ENCODE assay signal across 1 cellular context in the genomic region with DNA sequence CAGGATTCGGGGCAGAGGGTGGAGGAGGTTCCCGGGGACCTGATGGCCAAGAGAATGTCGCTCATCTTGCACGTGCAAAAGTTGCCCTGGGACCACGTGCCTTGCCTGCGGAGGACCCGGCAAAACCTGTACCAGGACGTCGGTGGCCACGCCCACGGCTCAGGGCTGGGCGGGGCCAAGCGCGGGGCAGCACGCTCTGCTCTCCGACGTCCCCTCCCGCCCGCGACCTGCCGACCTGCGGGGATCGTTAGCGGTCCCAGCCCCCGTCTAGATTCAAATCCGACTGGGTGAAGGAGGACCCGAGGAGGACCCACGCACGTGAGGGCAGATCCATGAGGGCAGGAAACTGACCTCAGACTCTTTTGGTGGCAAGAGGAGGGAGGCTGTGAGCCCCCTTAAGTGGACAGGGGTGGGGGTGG.
TF ChIP-seq lines count a peak whose summit lies in the region.

Gene C1orf167, plus strand, starts transcription at position 206 of the 419 bp plus-strand sequence. CDS start 2,208 bp downstream, outside the sequence.

TF ChIP-seq in K562, 482 proteins besides CTCF, POLR2A, EP300 and RAD21 (continued from another document and continues in another):
- TF ChIP-seq, protein P1, sequence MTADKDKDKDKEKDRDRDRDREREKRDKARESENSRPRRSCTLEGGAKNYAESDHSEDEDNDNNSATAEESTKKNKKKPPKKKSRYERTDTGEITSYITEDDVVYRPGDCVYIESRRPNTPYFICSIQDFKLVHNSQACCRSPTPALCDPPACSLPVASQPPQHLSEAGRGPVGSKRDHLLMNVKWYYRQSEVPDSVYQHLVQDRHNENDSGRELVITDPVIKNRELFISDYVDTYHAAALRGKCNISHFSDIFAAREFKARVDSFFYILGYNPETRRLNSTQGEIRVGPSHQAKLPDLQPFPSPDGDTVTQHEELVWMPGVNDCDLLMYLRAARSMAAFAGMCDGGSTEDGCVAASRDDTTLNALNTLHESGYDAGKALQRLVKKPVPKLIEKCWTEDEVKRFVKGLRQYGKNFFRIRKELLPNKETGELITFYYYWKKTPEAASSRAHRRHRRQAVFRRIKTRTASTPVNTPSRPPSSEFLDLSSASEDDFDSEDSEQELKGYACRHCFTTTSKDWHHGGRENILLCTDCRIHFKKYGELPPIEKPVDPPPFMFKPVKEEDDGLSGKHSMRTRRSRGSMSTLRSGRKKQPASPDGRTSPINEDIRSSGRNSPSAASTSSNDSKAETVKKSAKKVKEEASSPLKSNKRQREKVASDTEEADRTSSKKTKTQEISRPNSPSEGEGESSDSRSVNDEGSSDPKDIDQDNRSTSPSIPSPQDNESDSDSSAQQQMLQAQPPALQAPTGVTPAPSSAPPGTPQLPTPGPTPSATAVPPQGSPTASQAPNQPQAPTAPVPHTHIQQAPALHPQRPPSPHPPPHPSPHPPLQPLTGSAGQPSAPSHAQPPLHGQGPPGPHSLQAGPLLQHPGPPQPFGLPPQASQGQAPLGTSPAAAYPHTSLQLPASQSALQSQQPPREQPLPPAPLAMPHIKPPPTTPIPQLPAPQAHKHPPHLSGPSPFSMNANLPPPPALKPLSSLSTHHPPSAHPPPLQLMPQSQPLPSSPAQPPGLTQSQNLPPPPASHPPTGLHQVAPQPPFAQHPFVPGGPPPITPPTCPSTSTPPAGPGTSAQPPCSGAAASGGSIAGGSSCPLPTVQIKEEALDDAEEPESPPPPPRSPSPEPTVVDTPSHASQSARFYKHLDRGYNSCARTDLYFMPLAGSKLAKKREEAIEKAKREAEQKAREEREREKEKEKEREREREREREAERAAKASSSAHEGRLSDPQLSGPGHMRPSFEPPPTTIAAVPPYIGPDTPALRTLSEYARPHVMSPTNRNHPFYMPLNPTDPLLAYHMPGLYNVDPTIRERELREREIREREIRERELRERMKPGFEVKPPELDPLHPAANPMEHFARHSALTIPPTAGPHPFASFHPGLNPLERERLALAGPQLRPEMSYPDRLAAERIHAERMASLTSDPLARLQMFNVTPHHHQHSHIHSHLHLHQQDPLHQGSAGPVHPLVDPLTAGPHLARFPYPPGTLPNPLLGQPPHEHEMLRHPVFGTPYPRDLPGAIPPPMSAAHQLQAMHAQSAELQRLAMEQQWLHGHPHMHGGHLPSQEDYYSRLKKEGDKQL (CRISPR knock-in tag; IDR thresholded peaks at IDR 0.05; ENCODE audit: borderline replicate concordance), result no peak
- TF ChIP-seq, protein P2, sequence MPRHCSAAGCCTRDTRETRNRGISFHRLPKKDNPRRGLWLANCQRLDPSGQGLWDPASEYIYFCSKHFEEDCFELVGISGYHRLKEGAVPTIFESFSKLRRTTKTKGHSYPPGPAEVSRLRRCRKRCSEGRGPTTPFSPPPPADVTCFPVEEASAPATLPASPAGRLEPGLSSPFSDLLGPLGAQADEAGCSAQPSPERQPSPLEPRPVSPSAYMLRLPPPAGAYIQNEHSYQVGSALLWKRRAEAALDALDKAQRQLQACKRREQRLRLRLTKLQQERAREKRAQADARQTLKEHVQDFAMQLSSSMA (CRISPR knock-in tag; IDR thresholded peaks at IDR 0.05), result no peak
- TF ChIP-seq NFE2 (IDR thresholded peaks at IDR 0.05; ENCODE audit: low read depth), result no peak
- no peak for TF ChIP-seq ZNF586 (CRISPR knock-in tag; conservative IDR thresholded peaks at IDR 0.05)
- TF ChIP-seq MED1 (CRISPR knock-in tag; IDR thresholded peaks at IDR 0.05; ENCODE audit: borderline replicate concordance), result no peak
- TF ChIP-seq ZNF121 (CRISPR knock-in tag; conservative IDR thresholded peaks at IDR 0.05), result no peak
- TF ChIP-seq CBX3 (IDR thresholded peaks at IDR 0.05; ENCODE audit: borderline replicate concordance in 1 of 2, low read length in 2 of 2), result peak in 1 of 2 experiments; percentile 29; a peak in 1 of 3 replicates
- TF ChIP-seq HMGN3 (IDR thresholded peaks at IDR 0.05; ENCODE audit: borderline replicate concordance, extremely low read depth, insufficient read length, low read depth, low read length), result peak; percentile 42
- peak; percentile 35; the same call in 1 of the 2 replicates for TF ChIP-seq CTBP1 (IDR thresholded peaks at IDR 0.05; ENCODE audit: borderline replicate concordance)
- no peak for TF ChIP-seq MYNN (IDR thresholded peaks at IDR 0.05)
- no peak for TF ChIP-seq MYNN (CRISPR knock-in tag; IDR thresholded peaks at IDR 0.05)
- TF ChIP-seq ZNF778 (CRISPR knock-in tag; IDR thresholded peaks at IDR 0.05), result no peak
- peak; percentile 68; the same call in 1 of the 2 replicates for TF ChIP-seq ZBTB7A (IDR thresholded peaks at IDR 0.05; ENCODE audit: borderline replicate concordance, control insufficient read depth, low read depth, low read length)
- no peak for TF ChIP-seq PRDM10 (IDR thresholded peaks at IDR 0.05; ENCODE audit: partially characterized antibody)
- peak; percentile 56; the same call in 1 of the 2 replicates for TF ChIP-seq KLF13 (tag; IDR thresholded peaks at IDR 0.05; ENCODE audit: borderline replicate concordance, low read depth)
- TF ChIP-seq EGR1 (conservative IDR thresholded peaks at IDR 0.05), result peak; percentile 52; the same call in 1 of the 2 replicates
- 0 out of 2 replicates have a peak, but pooled peaks have one; percentile 43 for TF ChIP-seq ZNF431 (CRISPR knock-in tag; IDR thresholded peaks at IDR 0.05)
- peak; percentile 68; the same call in 1 of the 2 replicates for TF ChIP-seq MYC (IDR thresholded peaks at IDR 0.05; ENCODE audit: low read depth, low read length)
- no peak for TF ChIP-seq MYC (CRISPR knock-in tag; IDR thresholded peaks at IDR 0.05; ENCODE audit: borderline replicate concordance, low read depth)
- TF ChIP-seq BCOR (IDR thresholded peaks at IDR 0.05), result no peak
- TF ChIP-seq RAD51 (IDR thresholded peaks at IDR 0.05; ENCODE audit: borderline replicate concordance, low read depth), result peak; percentile 37; the same call in 1 of the 2 replicates
- TF ChIP-seq LCOR (CRISPR knock-in tag; IDR thresholded peaks at IDR 0.05), result no peak
- peak; percentile 52 for TF ChIP-seq RBFOX2 (IDR thresholded peaks at IDR 0.05; ENCODE audit: low read depth, low read length)
- TF ChIP-seq ZNF584 (CRISPR knock-in tag; IDR thresholded peaks at IDR 0.05; ENCODE audit: low read depth), result no peak
- TF ChIP-seq ARID4B (CRISPR knock-in tag; IDR thresholded peaks at IDR 0.05), result no peak
- TF ChIP-seq, protein P3, sequence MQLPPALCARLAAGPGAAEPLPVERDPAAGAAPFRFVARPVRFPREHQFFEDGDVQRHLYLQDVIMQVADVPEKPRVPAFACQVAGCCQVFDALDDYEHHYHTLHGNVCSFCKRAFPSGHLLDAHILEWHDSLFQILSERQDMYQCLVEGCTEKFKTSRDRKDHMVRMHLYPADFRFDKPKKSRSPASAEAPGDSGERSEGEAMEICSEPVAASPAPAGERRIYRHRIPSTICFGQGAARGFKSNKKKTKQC (CRISPR knock-in tag; IDR thresholded peaks at IDR 0.05), result peak; percentile 38; the same call in 1 of the 2 replicates
- TF ChIP-seq VEZF1 (CRISPR knock-in tag; IDR thresholded peaks at IDR 0.05), result peak; percentile 53; the same call in 1 of the 2 replicates
- no peak for TF ChIP-seq MCM7 (IDR thresholded peaks at IDR 0.05)
- TF ChIP-seq POLR3G (IDR thresholded peaks at IDR 0.05; ENCODE audit: extremely low read depth, insufficient read length, insufficient replicate concordance), result no peak
- peak; percentile 72 for TF ChIP-seq USF1 (CRISPR knock-in tag; IDR thresholded peaks at IDR 0.05)
- no peak for TF ChIP-seq CBFA2T3 (IDR thresholded peaks at IDR 0.05)
- no peak for TF ChIP-seq ZNF507 (tag; conservative IDR thresholded peaks at IDR 0.05)
- no peak for TF ChIP-seq JUND (IDR thresholded peaks at IDR 0.05; ENCODE audit: borderline replicate concordance, low read depth, low read length)
- TF ChIP-seq JUND (tag; IDR thresholded peaks at IDR 0.05; ENCODE audit: borderline replicate concordance, low read depth, low read length), result no peak
- peak; percentile 38; the same call in 1 of the 2 replicates for TF ChIP-seq USF2 (CRISPR knock-in tag; IDR thresholded peaks at IDR 0.05)
- TF ChIP-seq CXXC5 (CRISPR knock-in tag; IDR thresholded peaks at IDR 0.05), result peak; percentile 69
- no peak for TF ChIP-seq RBM22 (IDR thresholded peaks at IDR 0.05; ENCODE audit: low read depth, low read length, poor library complexity, severe bottlenecking)
- TF ChIP-seq, protein P4, sequence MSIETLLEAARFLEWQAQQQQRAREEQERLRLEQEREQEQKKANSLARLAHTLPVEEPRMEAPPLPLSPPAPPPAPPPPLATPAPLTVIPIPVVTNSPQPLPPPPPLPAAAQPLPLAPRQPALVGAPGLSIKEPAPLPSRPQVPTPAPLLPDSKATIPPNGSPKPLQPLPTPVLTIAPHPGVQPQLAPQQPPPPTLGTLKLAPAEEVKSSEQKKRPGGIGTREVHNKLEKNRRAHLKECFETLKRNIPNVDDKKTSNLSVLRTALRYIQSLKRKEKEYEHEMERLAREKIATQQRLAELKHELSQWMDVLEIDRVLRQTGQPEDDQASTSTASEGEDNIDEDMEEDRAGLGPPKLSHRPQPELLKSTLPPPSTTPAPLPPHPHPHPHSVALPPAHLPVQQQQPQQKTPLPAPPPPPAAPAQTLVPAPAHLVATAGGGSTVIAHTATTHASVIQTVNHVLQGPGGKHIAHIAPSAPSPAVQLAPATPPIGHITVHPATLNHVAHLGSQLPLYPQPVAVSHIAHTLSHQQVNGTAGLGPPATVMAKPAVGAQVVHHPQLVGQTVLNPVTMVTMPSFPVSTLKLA (conservative IDR thresholded peaks at IDR 0.05), result peak in 1 of 2 experiments; percentile 74; a peak in 3 of 4 replicates
